In the genomic region with DNA sequence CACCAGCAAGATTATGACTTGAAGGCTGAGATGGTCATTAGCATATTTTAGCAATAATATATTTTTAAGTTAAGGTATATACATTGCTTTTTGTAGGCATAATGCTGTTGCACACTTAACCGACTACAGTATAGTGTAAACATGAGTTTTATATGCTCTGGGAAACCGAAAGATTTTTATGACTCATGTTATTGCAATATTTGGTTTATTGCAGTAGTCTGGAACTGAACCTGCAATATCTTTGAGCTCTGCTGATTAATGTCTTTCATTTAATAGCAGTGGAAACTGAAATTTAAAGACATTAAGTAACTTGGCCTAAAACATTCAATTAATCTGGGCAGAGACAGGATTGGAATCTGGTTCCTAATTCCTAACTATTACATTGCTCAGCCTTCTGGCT, we compare ENCODE assay signal across 24 cellular contexts.
"Had no signal": no experiment of that assay in that cellular context is flagged by ENCODE, and none has a peak within 500 bp of the region (broad histone marks: within the 10 kb centered on the region; RNA-seq: fewer than 3 reads in every experiment).

No MANE protein-coding gene starts in this region.

- H3K27me3 ChIP-seq: esophagus squamous epithelium, heart left ventricle, neural progenitor cell, ovary, right atrium auricular region, sigmoid colon, testis, tibial nerve had no signal

- H3K9me3 ChIP-seq: esophagus squamous epithelium, ovary, sigmoid colon, testis, tibial nerve had no signal

- DNase-seq: cerebellar nuclear complex; effector memory CD8-positive, alpha-beta T cell; esophagus squamous epithelium; foreskin melanocyte; heart left ventricle; hippocampal formation; kidney glomerular epithelial cell; nucleus accumbens; ovary; sigmoid colon; stimulated activated CD4-positive, alpha-beta T cell treated with anti-CD3 and anti-CD28 coated beads, Interleukin-4, amount 100 ng/mL, for 1 hour; stimulated activated naive CD8-positive, alpha-beta T cell treated with anti-CD3 and anti-CD28 coated beads, Interleukin-15, amount 100 ng/mL, for 72 hours; testis had no signal

- H3K27ac Mint-ChIP-seq: dendritic cell treated with granulocyte-macrophage colony-stimulating factor and Interleukin-4, amounts not matched to agents 40 ng/mL and 50 ng/mL, for 4 days; effector memory CD8-positive, alpha-beta T cell; mesothelial cell of epicardium; natural killer cell treated with Interleukin-12 subunit alpha and Interleukin-12 subunit beta and Interleukin-15 and Interleukin-18, amount 100 ng/mL, for 72 hours; neural progenitor cell; stimulated activated memory B cell treated with anti-CD40 and anti-IgM and Interleukin-4, amounts not matched to agents 10 μg/mL and 1 μg/mL and 100 μg/mL, for 72 hours; stimulated activated naive CD8-positive, alpha-beta T cell treated with anti-CD3 and anti-CD28 coated beads, Interleukin-15, amount 100 ng/mL, for 72 hours had no signal

- H3K4me3 Mint-ChIP-seq: dendritic cell treated with granulocyte-macrophage colony-stimulating factor and Interleukin-4, amounts not matched to agents 40 ng/mL and 50 ng/mL, for 4 days; effector memory CD8-positive, alpha-beta T cell; mesothelial cell of epicardium; natural killer cell treated with Interleukin-12 subunit alpha and Interleukin-12 subunit beta and Interleukin-15 and Interleukin-18, amount 100 ng/mL, for 72 hours; neural progenitor cell; stimulated activated memory B cell treated with anti-CD40 and anti-IgM and Interleukin-4, amounts not matched to agents 10 μg/mL and 1 μg/mL and 100 μg/mL, for 72 hours; stimulated activated naive CD8-positive, alpha-beta T cell treated with anti-CD3 and anti-CD28 coated beads, Interleukin-15, amount 100 ng/mL, for 72 hours had no signal

- H3K4me1 Mint-ChIP-seq: mesothelial cell of epicardium; neural progenitor cell; stimulated activated memory B cell treated with anti-CD40 and anti-IgM and Interleukin-4, amounts not matched to agents 10 μg/mL and 1 μg/mL and 100 μg/mL, for 72 hours; stimulated activated naive CD8-positive, alpha-beta T cell treated with anti-CD3 and anti-CD28 coated beads, Interleukin-15, amount 100 ng/mL, for 72 hours had no signal

- H3K9me3 Mint-ChIP-seq: neural progenitor cell had no signal

- H3K27ac ChIP-seq: esophagus squamous epithelium, heart left ventricle, neural progenitor cell, ovary, right atrium auricular region, sigmoid colon, testis, tibial nerve had no signal

- ATAC-seq: effector memory CD8-positive, alpha-beta T cell; heart left ventricle; left lobe of liver; natural killer cell treated with Interleukin-12 subunit alpha and Interleukin-12 subunit beta and Interleukin-15 and Interleukin-18, amount 100 ng/mL, for 72 hours; stimulated activated memory B cell treated with anti-CD40 and anti-IgM and Interleukin-4, amounts not matched to agents 10 μg/mL and 1 μg/mL and 100 μg/mL, for 72 hours; stimulated activated naive CD8-positive, alpha-beta T cell treated with anti-CD3 and anti-CD28 coated beads, Interleukin-15, amount 100 ng/mL, for 72 hours had no signal

- H3K4me1 ChIP-seq: esophagus squamous epithelium, heart left ventricle, neural progenitor cell, right atrium auricular region, testis, tibial nerve had no signal

- FAIRE-seq: colon, islet of Langerhans had no signal

- H3K4me3 ChIP-seq: esophagus squamous epithelium, heart left ventricle, neural progenitor cell, ovary, right atrium auricular region, sigmoid colon, smooth muscle cell, testis, tibial nerve had no signal

- H3K36me3 ChIP-seq: esophagus squamous epithelium, heart left ventricle, neural progenitor cell, ovary, right atrium auricular region, sigmoid colon, tibial nerve had no signal

- H3K36me3 Mint-ChIP-seq: natural killer cell treated with Interleukin-12 subunit alpha and Interleukin-12 subunit beta and Interleukin-15 and Interleukin-18, amount 100 ng/mL, for 72 hours; neural progenitor cell; stimulated activated memory B cell treated with anti-CD40 and anti-IgM and Interleukin-4, amounts not matched to agents 10 μg/mL and 1 μg/mL and 100 μg/mL, for 72 hours had no signal

- H3K27me3 Mint-ChIP-seq: dendritic cell treated with granulocyte-macrophage colony-stimulating factor and Interleukin-4, amounts not matched to agents 40 ng/mL and 50 ng/mL, for 4 days; effector memory CD8-positive, alpha-beta T cell; stimulated activated memory B cell treated with anti-CD40 and anti-IgM and Interleukin-4, amounts not matched to agents 10 μg/mL and 1 μg/mL and 100 μg/mL, for 72 hours; stimulated activated naive CD8-positive, alpha-beta T cell treated with anti-CD3 and anti-CD28 coated beads, Interleukin-15, amount 100 ng/mL, for 72 hours had no signal
